33 cellular contexts compared by ENCODE assay signal in the genomic region with DNA sequence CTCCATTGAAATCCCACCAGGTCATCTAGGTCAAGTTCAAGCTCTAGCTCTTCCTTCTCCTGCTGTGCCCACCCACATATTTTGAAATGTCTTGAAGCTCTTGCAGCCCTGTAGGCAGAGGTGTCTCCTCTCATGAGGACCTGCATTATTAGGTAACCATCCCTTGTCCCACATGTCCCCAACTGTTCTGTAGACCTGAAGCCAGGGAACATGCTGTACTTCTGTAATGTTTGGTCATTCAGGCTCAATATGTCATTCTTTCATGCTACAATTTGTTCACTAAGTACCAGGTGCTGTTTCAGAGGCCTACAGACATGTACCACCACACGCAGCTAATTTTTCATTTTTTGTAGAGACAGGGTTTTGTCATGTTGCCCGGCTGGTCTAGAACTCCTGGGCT. TPM values are rescaled to one million over a fixed set of nuclear protein-coding genes. Genes with fewer than 3 reads are reported as not detected.
"Had no signal": no experiment of that assay in that cellular context is flagged by ENCODE, and none has a peak within 500 bp of the region (broad histone marks: within the 10 kb centered on the region; RNA-seq: fewer than 3 reads in every experiment).

No MANE protein-coding gene starts in this region.

- H3K27me3 Mint-ChIP-seq: progenitor cell of endocrine pancreas had no signal

- H3K9ac ChIP-seq: parathyroid adenoma had no signal

- H3K4me2 ChIP-seq: smooth muscle cell had no signal

- H3K27me3 ChIP-seq: colonic mucosa, neutrophil, right atrium auricular region, stomach, thyroid gland had no signal

- H3K79me2 ChIP-seq: parathyroid adenoma had no signal

- H3K4me3 ChIP-seq: colonic mucosa, gastroesophageal sphincter, heart right ventricle, lung, right atrium auricular region, smooth muscle cell, stomach, thyroid gland had no signal

- H3K4me1 ChIP-seq: colonic mucosa, gastroesophageal sphincter, heart right ventricle, right atrium auricular region, thyroid gland had no signal

- H3K27ac Mint-ChIP-seq: dendritic cell treated with granulocyte-macrophage colony-stimulating factor and Interleukin-4, amounts not matched to agents 40 ng/mL and 50 ng/mL, for 4 days; endodermal cell; memory B cell; progenitor cell of endocrine pancreas had no signal

- H3K36me3 ChIP-seq: colonic mucosa, gastroesophageal sphincter, heart right ventricle, neutrophil, right atrium auricular region, stomach, thyroid gland had no signal

- H3K27ac ChIP-seq: colonic mucosa, epithelial cell of prostate, gastroesophageal sphincter, heart right ventricle, neutrophil, parathyroid adenoma, right atrium auricular region, thyroid gland had no signal

- H3K9me3 Mint-ChIP-seq: dendritic cell treated with granulocyte-macrophage colony-stimulating factor and Interleukin-4, amounts not matched to agents 40 ng/mL and 50 ng/mL, for 4 days; endodermal cell; memory B cell; natural killer cell; stimulated activated effector memory CD8-positive, alpha-beta T cell treated with anti-CD3 and anti-CD28 coated beads, Interleukin-12 subunit alpha, Interleukin-12 subunit beta, amount 100 ng/mL, for 72 hours had no signal

- H2AFZ ChIP-seq: parathyroid adenoma had no signal

- H3K36me3 Mint-ChIP-seq: memory B cell; natural killer cell; stimulated activated effector memory CD8-positive, alpha-beta T cell treated with anti-CD3 and anti-CD28 coated beads, Interleukin-12 subunit alpha, Interleukin-12 subunit beta, amount 100 ng/mL, for 72 hours had no signal

- H3K4me3 Mint-ChIP-seq: dendritic cell treated with granulocyte-macrophage colony-stimulating factor and Interleukin-4, amounts not matched to agents 40 ng/mL and 50 ng/mL, for 4 days; endodermal cell; memory B cell; natural killer cell; stimulated activated effector memory CD8-positive, alpha-beta T cell treated with anti-CD3 and anti-CD28 coated beads, Interleukin-12 subunit alpha, Interleukin-12 subunit beta, amount 100 ng/mL, for 72 hours had no signal

- H3K9me3 ChIP-seq: colonic mucosa, gastroesophageal sphincter, heart right ventricle, neutrophil, right atrium auricular region, stomach, thyroid gland had no signal

- DNase-seq: colonic mucosa; effector CD8-positive, alpha-beta T cell; endodermal cell; foreskin fibroblast; glutamatergic neuron; heart right ventricle; hippocampal formation; islet precursor cell; kidney glomerular epithelial cell; left colon; left ventricle myocardium superior; natural killer cell; stimulated activated CD4-positive, alpha-beta T cell treated with anti-CD3 and anti-CD28 coated beads, Interleukin-12 subunit alpha, Interleukin-12 subunit beta, amount 100 ng/mL, for 4 hours; stimulated activated CD4-positive, alpha-beta T cell treated with anti-CD3 and anti-CD28 coated beads, Interleukin-1b, Interleukin-23, amount 100 ng/mL, for 48 hours; stimulated activated CD4-positive, alpha-beta T cell treated with anti-CD3 and anti-CD28 coated beads, Interleukin-4, amount 100 ng/mL, for 1 hour; stimulated activated naive CD4-positive, alpha-beta T cell treated with Interleukin-2 at 50 U/mL for 16 hours; stomach; thyroid gland; trophoblast cell had no signal

- ATAC-seq: esophagus mucosa, gastroesophageal sphincter, heart right ventricle, left ventricle myocardium superior, natural killer cell, sciatic nerve had no signal

RNA-seq across cellular contexts. Expression of gene SLC3A1, which starts 22.2 kb away (rescaled TPM):
- total RNA-seq: chondrocyte, esophagus mucosa, left ventricle myocardium superior, right atrium auricular region, smooth muscle cell, thyroid gland had no signal
